Comparison of ENCODE assay signal across 1 cellular context in the genomic region with DNA sequence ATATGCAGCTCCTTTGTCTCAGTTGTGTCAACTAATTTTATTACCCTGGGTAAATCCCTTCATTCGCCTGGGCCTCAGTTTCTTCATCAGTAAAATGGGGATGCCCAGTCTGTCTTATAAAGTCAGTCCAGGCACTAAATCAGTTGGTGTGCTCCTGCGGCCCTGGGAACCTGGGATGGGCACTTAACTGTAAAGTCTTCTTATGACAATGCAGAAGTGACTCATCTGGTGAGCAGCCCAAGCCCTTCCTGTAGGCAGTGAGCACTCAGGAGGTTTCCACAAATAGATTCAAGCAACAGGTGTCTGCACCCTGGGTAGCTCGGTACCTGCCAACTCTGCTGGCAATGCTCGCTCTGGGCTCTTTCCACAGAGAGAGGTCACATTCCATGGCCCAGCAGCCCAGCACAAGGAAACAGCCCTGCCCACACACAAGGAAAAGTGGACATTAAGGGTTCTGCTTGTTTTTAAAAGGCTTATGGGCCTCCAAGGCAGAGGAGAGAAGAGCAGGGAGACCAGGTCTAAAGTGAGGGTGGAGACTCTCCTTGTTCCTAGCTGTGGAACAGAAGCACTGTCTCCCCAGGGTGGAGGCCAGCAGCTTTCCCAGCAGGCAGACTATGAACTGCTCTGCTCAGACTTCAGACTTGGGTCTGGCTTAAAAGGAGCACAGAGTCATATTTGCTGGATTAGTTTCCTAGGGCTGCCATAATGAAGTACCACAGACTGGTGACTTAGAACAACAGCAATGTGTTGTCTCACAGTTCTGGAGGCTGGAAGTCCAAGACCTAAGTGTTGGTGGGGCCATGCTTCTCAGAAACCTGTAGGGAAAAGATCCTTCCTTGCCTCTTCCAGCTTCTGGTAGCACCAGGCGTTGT.
TF ChIP-seq lines count a peak whose summit lies in the region.

No MANE protein-coding gene starts in this region.

TF ChIP-seq in SK-N-SH, 30 proteins besides CTCF, POLR2A, EP300 and RAD21 (continued from another document):
- TF ChIP-seq, protein P1, sequence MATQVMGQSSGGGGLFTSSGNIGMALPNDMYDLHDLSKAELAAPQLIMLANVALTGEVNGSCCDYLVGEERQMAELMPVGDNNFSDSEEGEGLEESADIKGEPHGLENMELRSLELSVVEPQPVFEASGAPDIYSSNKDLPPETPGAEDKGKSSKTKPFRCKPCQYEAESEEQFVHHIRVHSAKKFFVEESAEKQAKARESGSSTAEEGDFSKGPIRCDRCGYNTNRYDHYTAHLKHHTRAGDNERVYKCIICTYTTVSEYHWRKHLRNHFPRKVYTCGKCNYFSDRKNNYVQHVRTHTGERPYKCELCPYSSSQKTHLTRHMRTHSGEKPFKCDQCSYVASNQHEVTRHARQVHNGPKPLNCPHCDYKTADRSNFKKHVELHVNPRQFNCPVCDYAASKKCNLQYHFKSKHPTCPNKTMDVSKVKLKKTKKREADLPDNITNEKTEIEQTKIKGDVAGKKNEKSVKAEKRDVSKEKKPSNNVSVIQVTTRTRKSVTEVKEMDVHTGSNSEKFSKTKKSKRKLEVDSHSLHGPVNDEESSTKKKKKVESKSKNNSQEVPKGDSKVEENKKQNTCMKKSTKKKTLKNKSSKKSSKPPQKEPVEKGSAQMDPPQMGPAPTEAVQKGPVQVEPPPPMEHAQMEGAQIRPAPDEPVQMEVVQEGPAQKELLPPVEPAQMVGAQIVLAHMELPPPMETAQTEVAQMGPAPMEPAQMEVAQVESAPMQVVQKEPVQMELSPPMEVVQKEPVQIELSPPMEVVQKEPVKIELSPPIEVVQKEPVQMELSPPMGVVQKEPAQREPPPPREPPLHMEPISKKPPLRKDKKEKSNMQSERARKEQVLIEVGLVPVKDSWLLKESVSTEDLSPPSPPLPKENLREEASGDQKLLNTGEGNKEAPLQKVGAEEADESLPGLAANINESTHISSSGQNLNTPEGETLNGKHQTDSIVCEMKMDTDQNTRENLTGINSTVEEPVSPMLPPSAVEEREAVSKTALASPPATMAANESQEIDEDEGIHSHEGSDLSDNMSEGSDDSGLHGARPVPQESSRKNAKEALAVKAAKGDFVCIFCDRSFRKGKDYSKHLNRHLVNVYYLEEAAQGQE (IDR thresholded peaks at IDR 0.05; ENCODE audit: low read depth, low read length): 0 out of 2 replicates have a peak, but pooled peaks have one; percentile 37
- TF ChIP-seq SMC3 (IDR thresholded peaks at IDR 0.05; ENCODE audit: low read depth, low read length) (no peak), CHD2 (IDR thresholded peaks at IDR 0.05; ENCODE audit: low read length, partially characterized antibody) (no peak), POLR2AphosphoS5 (IDR thresholded peaks at IDR 0.05; ENCODE audit: low read depth, low read length) (peak; percentile 23; the same call in 1 of the 2 replicates), EZH2phosphoT487 (IDR thresholded peaks at IDR 0.05; ENCODE audit: borderline replicate concordance, low read depth) (no peak), GABPA (IDR thresholded peaks at IDR 0.05; ENCODE audit: low read depth) (no peak), YY1 (IDR thresholded peaks at IDR 0.05; ENCODE audit: low read depth) (no peak), GATA2 (CRISPR knock-in tag; IDR thresholded peaks at IDR 0.05) (no peak), NRF1 (IDR thresholded peaks at IDR 0.05; ENCODE audit: low read depth, low read length) (no peak), RFX5 (IDR thresholded peaks at IDR 0.05; ENCODE audit: low read length) (no peak), RXRA (IDR thresholded peaks at IDR 0.05; ENCODE audit: borderline replicate concordance, low read depth) (peak; percentile 53; the same call in 1 of the 2 replicates), FOSL2 (IDR thresholded peaks at IDR 0.05; ENCODE audit: borderline replicate concordance, low read depth) (peak; percentile 89), MEF2A (IDR thresholded peaks at IDR 0.05; ENCODE audit: borderline replicate concordance, low read depth) (peak; percentile 96), TAF1 (IDR thresholded peaks at IDR 0.05; ENCODE audit: borderline replicate concordance, low read depth, low read length) (no peak), JUND (IDR thresholded peaks at IDR 0.05) (peak; percentile 87)
- TF ChIP-seq, protein P2, sequence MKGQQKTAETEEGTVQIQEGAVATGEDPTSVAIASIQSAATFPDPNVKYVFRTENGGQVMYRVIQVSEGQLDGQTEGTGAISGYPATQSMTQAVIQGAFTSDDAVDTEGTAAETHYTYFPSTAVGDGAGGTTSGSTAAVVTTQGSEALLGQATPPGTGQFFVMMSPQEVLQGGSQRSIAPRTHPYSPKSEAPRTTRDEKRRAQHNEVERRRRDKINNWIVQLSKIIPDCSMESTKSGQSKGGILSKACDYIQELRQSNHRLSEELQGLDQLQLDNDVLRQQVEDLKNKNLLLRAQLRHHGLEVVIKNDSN (IDR thresholded peaks at IDR 0.05; ENCODE audit: borderline replicate concordance, low read depth): no peak
- TF ChIP-seq, protein P3, sequence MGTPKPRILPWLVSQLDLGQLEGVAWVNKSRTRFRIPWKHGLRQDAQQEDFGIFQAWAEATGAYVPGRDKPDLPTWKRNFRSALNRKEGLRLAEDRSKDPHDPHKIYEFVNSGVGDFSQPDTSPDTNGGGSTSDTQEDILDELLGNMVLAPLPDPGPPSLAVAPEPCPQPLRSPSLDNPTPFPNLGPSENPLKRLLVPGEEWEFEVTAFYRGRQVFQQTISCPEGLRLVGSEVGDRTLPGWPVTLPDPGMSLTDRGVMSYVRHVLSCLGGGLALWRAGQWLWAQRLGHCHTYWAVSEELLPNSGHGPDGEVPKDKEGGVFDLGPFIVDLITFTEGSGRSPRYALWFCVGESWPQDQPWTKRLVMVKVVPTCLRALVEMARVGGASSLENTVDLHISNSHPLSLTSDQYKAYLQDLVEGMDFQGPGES (IDR thresholded peaks at IDR 0.05; ENCODE audit: low read depth, low read length): no peak
TF ChIP-seq in SK-N-SH: peak in this region for 13.
